Comparison of ENCODE assay signal across 22 cellular contexts in genomic region chr11:13944801-13945505, GRCh38. TPM values are rescaled to one million over a fixed set of nuclear protein-coding genes. Genes with fewer than 3 reads are reported as not detected.
A peak's percentile ranks its signal among the peaks of the same experiment; 100 is the strongest.
DNase-seq lines count a peak whose midpoint lies in the region; TF ChIP-seq lines count a peak whose summit lies in the region.
"Had no signal": no experiment of that assay in that cellular context is flagged by ENCODE, and none has a peak within 500 bp of the region (broad histone marks: within the 10 kb centered on the region; RNA-seq: fewer than 3 reads in every experiment).

No MANE protein-coding gene starts in this region.

- DNase-seq in COR-L47 (lab: John Stamatoyannopoulos, UW) (peak; percentile 15), mesothelial cell of epicardium (ENCODE audit: low spot score in 2 of 2, unreplicated experiment in 2 of 2) (no peak), vagina (ENCODE audit: extremely low spot score in 2 of 2) (peak; percentile 49 to 62), NCI-H510A (lab: John Stamatoyannopoulos, UW) (no peak), HCEC 1CT (no peak), transverse colon (no peak)
- DNase-seq: AML-193, DMS 273 treated with DMSO at 0.1 percent for 48 hours, DND-41, GM23248, Kasumi-1, MG63, NCI-H1092, NCI-H1436 treated with DMSO at 0.1 percent for 48 hours, NCI-H2029, NCI-H2171 treated with DMSO at 0.1 percent for 48 hours, NCI-H446, NCI-H774, PC-9 had no signal

- H3K36me3 ChIP-seq in vagina: no peaks in the 10 kb centered on the region
- H3K36me3 ChIP-seq in transverse colon: no peaks in the 10 kb centered on the region
- H3K36me3 ChIP-seq: MG63 had no signal

- H3K9me3 Mint-ChIP-seq in brain (peaks cover 0 to 4% (median 0%) of the 10 kb centered on the region in 5 experiments), mesothelial cell of epicardium (no peaks in the 10 kb centered on the region)

- TF ChIP-seq CTCF in brain (conservative IDR thresholded peaks at IDR 0.05) (no peak), mesothelial cell of epicardium (IDR thresholded peaks at IDR 0.05; ENCODE audit: unreplicated experiment) (no peak), vagina (IDR thresholded peaks at IDR 0.05) (no peak), transverse colon (IDR thresholded peaks at IDR 0.05) (no peak)

- intact Hi-C loops in vagina (cut with DNase I): no loop called here
- intact Hi-C loops in transverse colon (cut with DNase I; ENCODE audit: low total_unique reads): no loop called here

- H3K4me3 ChIP-seq in vagina (no peak overlapping the region), transverse colon (no peak overlapping the region)
- H3K4me3 ChIP-seq: GM23248, MG63, PC-9 had no signal

- peaks cover 9% of the 10 kb centered on the region for H3K27me3 Mint-ChIP-seq in brain
- peaks cover 9% of the 10 kb centered on the region for H3K27me3 Mint-ChIP-seq in mesothelial cell of epicardium (ENCODE audit: low read depth)

- H3K27me3 ChIP-seq in vagina (no peaks in the 10 kb centered on the region), transverse colon (no peaks in the 10 kb centered on the region)
- H3K27me3 ChIP-seq: MG63 had no signal

- H3K27ac Mint-ChIP-seq in brain (peak overlapping the region in 4 of 5 experiments; percentile 22 to 53 (median 46)), mesothelial cell of epicardium (peak overlapping the region; percentile 60)
- H3K27ac Mint-ChIP-seq: CD14-positive monocyte had no signal

- in situ Hi-C loops in transverse colon (cut with MboI; ENCODE audit: low pct_ligation_motif_present in 1 of 4, low pct_unique_long_range_greater_than_20kb in 1 of 4, low sequenced_read_pairs in 3 of 4): no loop called here

- no peak for TF ChIP-seq POLR2A in vagina (IDR thresholded peaks at IDR 0.05)
- TF ChIP-seq POLR2A in transverse colon (IDR thresholded peaks at IDR 0.05): no peak

- WGBS in transverse colon (ENCODE audit: low coverage in 1 of 2), 2 donors: 65 to 71% methylated on average over 2 to 4 of the region's 4 CpGs

- no peaks in the 10 kb centered on the region for H3K36me3 Mint-ChIP-seq in brain
- no peaks in the 10 kb centered on the region for H3K36me3 Mint-ChIP-seq in mesothelial cell of epicardium
- H3K36me3 Mint-ChIP-seq: CD14-positive monocyte had no signal

- H3K4me1 ChIP-seq in vagina (no peaks in the 10 kb centered on the region), transverse colon (no peaks in the 10 kb centered on the region)

- no peak overlapping the region for H3K4me3 Mint-ChIP-seq in brain
- H3K4me3 Mint-ChIP-seq in mesothelial cell of epicardium: no peak overlapping the region
- H3K4me3 Mint-ChIP-seq: CD14-positive monocyte had no signal

- H3K27ac ChIP-seq in vagina (no peak overlapping the region), transverse colon (no peak overlapping the region)
- H3K27ac ChIP-seq: GM23248, RWPE1 had no signal

- no peaks in the 10 kb centered on the region for H3K9me3 ChIP-seq in vagina
- no peaks in the 10 kb centered on the region for H3K9me3 ChIP-seq in transverse colon
- H3K9me3 ChIP-seq: MG63 had no signal

- no peak for TF ChIP-seq EP300 in transverse colon (IDR thresholded peaks at IDR 0.05; ENCODE audit: low read depth)

- H3K4me1 Mint-ChIP-seq in brain (peaks cover 25% of the 10 kb centered on the region), mesothelial cell of epicardium (peaks cover 14% of the 10 kb centered on the region)
- H3K4me1 Mint-ChIP-seq: CD14-positive monocyte had no signal

RNA-seq across cellular contexts. Expression of gene SPON1, which starts 17.6 kb away (rescaled TPM):
- polyA plus RNA-seq in brain (ENCODE audit: insufficient read depth, low read depth, low replicate concordance): 12.3 TPM
- total RNA-seq in mesothelial cell of epicardium (25.1 to 31.9 TPM (median 30.9 TPM) in 3 replicates), vagina (31.7 TPM), transverse colon (10 to 100 TPM; 42.6 to 74.0 (median 56.1) TPM)
- polyA plus RNA-seq: CD14-positive monocyte had no signal

Comparison
In these comparisons a context has a peak if more than half of its experiments do, and no peak if none do; other contexts are left out.
1. DNase-seq: peak in COR-L47 (single experiment) and vagina (2 of 2); none in mesothelial cell of epicardium (0 of 2), NCI-H510A (single experiment), HCEC 1CT (single experiment) and transverse colon (single experiment).